ENCODE assay signal across 20 cellular contexts in the genomic region with DNA sequence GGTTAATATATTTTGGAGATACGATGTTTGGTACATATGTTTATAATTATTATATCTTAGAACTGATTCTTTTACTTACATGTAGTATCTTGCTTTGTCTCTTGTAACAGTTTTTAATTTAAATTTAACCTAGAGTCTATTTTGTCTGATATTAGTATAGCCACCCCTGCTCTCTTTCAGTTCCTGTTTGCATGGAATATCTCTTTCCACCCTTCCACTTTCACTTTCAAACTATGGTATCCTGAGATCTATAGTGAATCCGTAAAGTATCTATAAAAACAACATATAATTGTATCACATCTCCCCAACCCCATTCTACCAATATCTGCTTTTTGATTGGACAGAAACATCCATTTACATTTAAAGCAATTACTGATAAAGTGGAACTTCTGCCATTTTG. TPM values are rescaled to one million over a fixed set of nuclear protein-coding genes. Genes with fewer than 3 reads are reported as not detected.
DNase-seq lines count a peak whose midpoint lies in the region; ATAC-seq and TF ChIP-seq lines count a peak whose summit lies in the region.
"Had no signal": no experiment of that assay in that cellular context is flagged by ENCODE, and none has a peak within 500 bp of the region (broad histone marks: within the 10 kb centered on the region; RNA-seq: fewer than 3 reads in every experiment).

No MANE protein-coding gene starts in this region.

- H3K4me2 ChIP-seq in SK-N-SH (peak overlapping the region; percentile 31; the same call in 1 of the 2 replicates), OCI-LY3 (ENCODE audit: low read length) (peak overlapping the region; percentile 30; the same call in 1 of the 2 replicates)

- peak overlapping the region in 3 of 9 donors; percentile 22 to 56 (median 44) for H3K27ac Mint-ChIP-seq in naive thymus-derived CD4-positive, alpha-beta T cell
- H3K27ac Mint-ChIP-seq: T-helper 1 cell treated with Interleukin-12 subunit alpha and Interleukin-12 subunit beta and Interleukin-4 antibody, amounts not matched to agents 30 μg/mL and 1 μg/mL, for 36 hours had no signal

- H3K36me3 Mint-ChIP-seq in naive thymus-derived CD4-positive, alpha-beta T cell, result peaks cover 0 to 6% (median 0%) of the 10 kb centered on the region in 5 donors

- peaks cover 0 to 3% (median 0%) of the 10 kb centered on the region in 5 donors for H3K27me3 Mint-ChIP-seq in naive thymus-derived CD4-positive, alpha-beta T cell

- H3K9ac ChIP-seq in SK-N-SH (no peak overlapping the region), OCI-LY3 (ENCODE audit: low read length) (no peak overlapping the region)

- no peak for TF ChIP-seq EP300 in SK-N-SH (IDR thresholded peaks at IDR 0.05; ENCODE audit: borderline replicate concordance in 1 of 2, low read depth in 1 of 2, low read length in 1 of 2)

- TF ChIP-seq POLR2A in spleen (IDR thresholded peaks at IDR 0.05) (no peak), uterus (IDR thresholded peaks at IDR 0.05) (no peak)

- DNase-seq in SK-N-SH (no peak), spleen (no peak), uterus (no peak)
- no peak for DNase-seq in naive thymus-derived CD4-positive, alpha-beta T cell
- DNase-seq: COR-L47; effector memory CD4-positive, alpha-beta T cell; foreskin keratinocyte; Kasumi-1; left ventricle myocardium inferior; NCI-H1930; NCI-H524 treated with DMSO at 0.1 percent for 48 hours had no signal

- CTCF ChIA-PET in SK-N-SH (lab: Yijun Ruan, JAX), result no interaction called here
- CTCF ChIA-PET in naive thymus-derived CD4-positive, alpha-beta T cell (lab: Charles Lee), result no interaction called here

- no peaks in the 10 kb centered on the region for H3K9me2 ChIP-seq in SK-N-SH

- ATAC-seq in SK-N-SH treated with all-trans-retinoic acid at 6 μM for 48 hours (no peak), GM19395 (IDR thresholded peaks at IDR 0.05; ENCODE audit: unreplicated experiment) (peak; percentile 82), HG03520 (IDR thresholded peaks at IDR 0.05; ENCODE audit: unreplicated experiment) (no peak)
- ATAC-seq in naive thymus-derived CD4-positive, alpha-beta T cell, result no peak
- ATAC-seq: foreskin keratinocyte had no signal

- peak overlapping the region in 1 of 2 experiments; percentile 21; a peak in 1 of 4 replicates for H3K4me3 ChIP-seq in SK-N-SH (ENCODE audit: low read depth in 2 of 2, low read length in 1 of 2)
- no peak overlapping the region for H3K4me3 ChIP-seq in OCI-LY3 (ENCODE audit: low read length)
- no peak overlapping the region for H3K4me3 ChIP-seq in naive thymus-derived CD4-positive, alpha-beta T cell (ENCODE audit: low read length)
- no peak overlapping the region for H3K4me3 ChIP-seq in spleen
- no peak overlapping the region for H3K4me3 ChIP-seq in uterus
- H3K4me3 ChIP-seq: left ventricle myocardium inferior, suprapubic skin had no signal

- H3K79me2 ChIP-seq in SK-N-SH (ENCODE audit: insufficient read depth) (no peaks in the 10 kb centered on the region), OCI-LY3 (ENCODE audit: low read length) (no peaks in the 10 kb centered on the region)

- H4K20me1 ChIP-seq in SK-N-SH (ENCODE audit: insufficient read depth) (no peaks in the 10 kb centered on the region), OCI-LY3 (ENCODE audit: insufficient read depth, low read length) (no peaks in the 10 kb centered on the region)

- peaks cover 0 to 5% (median 0%) of the 10 kb centered on the region in 11 donors for H3K9me3 Mint-ChIP-seq in naive thymus-derived CD4-positive, alpha-beta T cell
- H3K9me3 Mint-ChIP-seq: T-helper 1 cell treated with Interleukin-12 subunit alpha and Interleukin-12 subunit beta and Interleukin-4 antibody, amounts not matched to agents 30 μg/mL and 1 μg/mL, for 36 hours had no signal

- H3K9me3 ChIP-seq in SK-N-SH, result no peaks in the 10 kb centered on the region
- H3K9me3 ChIP-seq in OCI-LY3 (ENCODE audit: insufficient read depth, low read length), result no peaks in the 10 kb centered on the region
- no peaks in the 10 kb centered on the region for H3K9me3 ChIP-seq in naive thymus-derived CD4-positive, alpha-beta T cell (ENCODE audit: control insufficient read depth in 2 of 3, low read length in 3 of 3)
- peaks cover 0 to 3% (median 0%) of the 10 kb centered on the region in 8 donors for H3K9me3 ChIP-seq in spleen
- no peaks in the 10 kb centered on the region for H3K9me3 ChIP-seq in uterus
- H3K9me3 ChIP-seq: left ventricle myocardium inferior, suprapubic skin had no signal

- H3K36me3 ChIP-seq in SK-N-SH (replicated peaks in 1 of 2; ENCODE audit: control insufficient read depth in 1 of 2, insufficient read depth in 2 of 2, low read length in 1 of 2), result no peaks in the 10 kb centered on the region
- no peaks in the 10 kb centered on the region for H3K36me3 ChIP-seq in OCI-LY3 (replicated peaks; ENCODE audit: low read depth, low read length)
- no peaks in the 10 kb centered on the region for H3K36me3 ChIP-seq in naive thymus-derived CD4-positive, alpha-beta T cell (ENCODE audit: control insufficient read depth in 2 of 3, insufficient read depth in 3 of 3, low read length in 3 of 3)
- H3K36me3 ChIP-seq in spleen, result no peaks in the 10 kb centered on the region
- H3K36me3 ChIP-seq in uterus, result no peaks in the 10 kb centered on the region
- H3K36me3 ChIP-seq: left ventricle myocardium inferior, suprapubic skin had no signal

- H3K27ac ChIP-seq in SK-N-SH (ENCODE audit: low read depth in 2 of 2, low read length in 1 of 2), result no peak overlapping the region
- no peak overlapping the region for H3K27ac ChIP-seq in OCI-LY3 (ENCODE audit: low read length)
- H3K27ac ChIP-seq in naive thymus-derived CD4-positive, alpha-beta T cell (ENCODE audit: low read depth, low read length), result no peak overlapping the region
- peak overlapping the region in 2 of 8 donors; percentile 14 to 22 for H3K27ac ChIP-seq in spleen
- no peak overlapping the region for H3K27ac ChIP-seq in uterus
- H3K27ac ChIP-seq: foreskin keratinocyte, left ventricle myocardium inferior, suprapubic skin had no signal

- H3F3A ChIP-seq in SK-N-SH (replicated peaks; ENCODE audit: insufficient read depth), result no peaks in the 10 kb centered on the region

- H3K27me3 ChIP-seq in SK-N-SH (ENCODE audit: insufficient read depth) (no peaks in the 10 kb centered on the region), OCI-LY3 (ENCODE audit: low read depth, low read length) (no peaks in the 10 kb centered on the region), spleen (replicated peaks in 1 of 7) (no peaks in the 10 kb centered on the region), uterus (no peaks in the 10 kb centered on the region)
- no peaks in the 10 kb centered on the region for H3K27me3 ChIP-seq in naive thymus-derived CD4-positive, alpha-beta T cell (ENCODE audit: control insufficient read depth in 2 of 2, insufficient read depth in 2 of 2, low read length in 2 of 2)
- H3K27me3 ChIP-seq: foreskin keratinocyte, suprapubic skin had no signal

- WGBS in SK-N-SH (ENCODE audit: low lambda C conversion rate), result 51% methylated on average over 2 of the region's 2 CpGs
- WGBS in spleen, 5 donors, result 66 to 89% (median 76%) methylated on average over 2 of the region's 2 CpGs

- TF ChIP-seq RAD21 in SK-N-SH (IDR thresholded peaks at IDR 0.05; ENCODE audit: low read length), result no peak

- H3K4me3 Mint-ChIP-seq in naive thymus-derived CD4-positive, alpha-beta T cell, result peak overlapping the region in 9 of 10 donors; percentile 15 to 82 (median 56)
- H3K4me3 Mint-ChIP-seq: T-helper 1 cell treated with Interleukin-12 subunit alpha and Interleukin-12 subunit beta and Interleukin-4 antibody, amounts not matched to agents 30 μg/mL and 1 μg/mL, for 36 hours had no signal

- peaks cover 0 to 34% (median 14%) of the 10 kb centered on the region in 7 donors for H3K4me1 Mint-ChIP-seq in naive thymus-derived CD4-positive, alpha-beta T cell

- H3K4me1 ChIP-seq in SK-N-SH (ENCODE audit: control insufficient read depth in 1 of 2, insufficient read depth in 2 of 2, low read depth in 1 of 2, low read length in 1 of 2) (no peaks in the 10 kb centered on the region), OCI-LY3 (ENCODE audit: low read length) (peaks cover 9% of the 10 kb centered on the region; the same call in 1 of the 2 replicates), spleen (peaks cover 0 to 10% (median 0%) of the 10 kb centered on the region in 6 donors), uterus (no peaks in the 10 kb centered on the region)
- no peaks in the 10 kb centered on the region for H3K4me1 ChIP-seq in naive thymus-derived CD4-positive, alpha-beta T cell (ENCODE audit: control insufficient read depth in 2 of 2, insufficient read depth in 2 of 2, low read length in 2 of 2)
- H3K4me1 ChIP-seq: foreskin keratinocyte, left ventricle myocardium inferior, suprapubic skin had no signal

- intact Hi-C loops in naive thymus-derived CD4-positive, alpha-beta T cell (cut with micrococcal nuclease), result no loop called here
- intact Hi-C loops in spleen (cut with DNase I; ENCODE audit: low total_unique reads), result no loop called here
- intact Hi-C loops in uterus (cut with DNase I; ENCODE audit: low total_unique reads), result no loop called here

- TF ChIP-seq CTCF in SK-N-SH (IDR thresholded peaks at IDR 0.05), result no peak
- no peak for TF ChIP-seq CTCF in OCI-LY3 (IDR thresholded peaks at IDR 0.05; ENCODE audit: low read depth, low read length)
- no peak for TF ChIP-seq CTCF in spleen (IDR thresholded peaks at IDR 0.05 in 8 of 11, conservative IDR thresholded peaks at IDR 0.05 in 3 of 11)
- no peak for TF ChIP-seq CTCF in uterus (IDR thresholded peaks at IDR 0.05)

- POLR2A ChIA-PET in SK-N-SH (lab: Yijun Ruan, JAX), result no interaction called here
- POLR2A ChIA-PET in naive thymus-derived CD4-positive, alpha-beta T cell (lab: Charles Lee), result no interaction called here

- H2AFZ ChIP-seq in SK-N-SH (ENCODE audit: low read depth), result peak overlapping the region; percentile 29; the same call in 1 of the 2 replicates
- no peak overlapping the region for H2AFZ ChIP-seq in OCI-LY3 (ENCODE audit: low read depth, low read length)

TF ChIP-seq in SK-N-SH treated with all-trans-retinoic acid at 6 μM for 48 hours, 23 proteins besides CTCF, POLR2A, EP300 and RAD21 (continues in another document):
- TF ChIP-seq ISL1 (CRISPR knock-in tag; IDR thresholded peaks at IDR 0.05) (no peak), ZFP30 (CRISPR knock-in tag; IDR thresholded peaks at IDR 0.05) (no peak)

RNA-seq across cellular contexts. Expression of a gene that starts 7.2 kb away (rescaled TPM):
- polyA plus RNA-seq in SK-N-SH (2012; rRNA removed) (0.13 and 0.19 TPM in 2 replicates), spleen (under 1 TPM; 0.06 to 0.20 (median 0.11) TPM)
- 0.13 and 0.17 TPM in 2 replicates for polyA plus RNA-seq in SK-N-SH (2012; cell fraction: cytosol; rRNA removed)
- polyA plus RNA-seq in SK-N-SH (2012; cell fraction: nucleus; rRNA removed), result 0.05 TPM in 2 replicates
- total RNA-seq in naive thymus-derived CD4-positive, alpha-beta T cell, result 1 to 10 TPM; 1.1 to 3.6 (median 2.7) TPM
- polyA plus RNA-seq in naive thymus-derived CD4-positive, alpha-beta T cell, result 1 to 10 TPM; 1.2 to 1.5 TPM
- total RNA-seq in spleen (1 to 10 TPM in 4 of 7 donors, under 1 TPM in 2, not detected in 1; 0.17 to 2.4 (median 1.3) TPM), uterus (under 1 TPM in 1 of 4 donors, not detected in 3; 0.48 TPM)
- total RNA-seq: A172, cardiac septum, foreskin keratinocyte, left ventricle myocardium inferior, renal cortical epithelial cell, suprapubic skin had no signal
- polyA plus RNA-seq: foreskin keratinocyte had no signal

RNA-seq across cellular contexts. Expression of a gene that starts 51.2 kb away (rescaled TPM):
- polyA plus RNA-seq in SK-N-SH (2012; rRNA removed), result 3.5 and 4.9 TPM in 2 replicates
- polyA plus RNA-seq in SK-N-SH (2012; cell fraction: cytosol; rRNA removed), result 2.5 and 2.7 TPM in 2 replicates
- polyA plus RNA-seq in SK-N-SH (2012; cell fraction: nucleus; rRNA removed), result 10.6 and 18.4 TPM in 2 replicates
- total RNA-seq in naive thymus-derived CD4-positive, alpha-beta T cell, result 1 to 10 TPM in 4 of 5 experiments, under 1 TPM in 1; 0.56 to 5.1 (median 2.1) TPM
- under 1 TPM; 0.15 to 0.58 TPM for polyA plus RNA-seq in naive thymus-derived CD4-positive, alpha-beta T cell
- 1 to 10 TPM; 3.1 to 6.3 (median 4.6) TPM for total RNA-seq in spleen
- polyA plus RNA-seq in spleen, result 1 to 10 TPM; 3.7 to 7.2 (median 3.7) TPM
- total RNA-seq in uterus, result 10 to 100 TPM in 1 of 4 donors, 1 to 10 TPM in 3; 5.9 to 27.4 (median 7.0) TPM
